Comparison of ENCODE assay signal across 13 cellular contexts in genomic region chr14:50109342-50109741, GRCh38. TPM values are rescaled to one million over a fixed set of nuclear protein-coding genes. Genes with fewer than 3 reads are reported as not detected.
DNase-seq lines count a peak whose midpoint lies in the region; ATAC-seq and TF ChIP-seq lines count a peak whose summit lies in the region.
"Had no signal": no experiment of that assay in that cellular context is flagged by ENCODE, and none has a peak within 500 bp of the region (broad histone marks: within the 10 kb centered on the region; RNA-seq: fewer than 3 reads in every experiment).

No MANE protein-coding gene starts in this region.

- no peak overlapping the region for H3K18ac ChIP-seq in mesendoderm (ENCODE audit: low read length)

- H4K5ac ChIP-seq in mesendoderm (ENCODE audit: low read length) = no peak overlapping the region

- WGBS in mesendoderm (ENCODE audit: extremely low coverage, insufficient coverage, low lambda C conversion rate) = no CpG with 5 or more reads among the region's 6 CpGs
- 68 to 74% methylated on average over 6 of the region's 6 CpGs for WGBS in lower leg skin, 2 donors

- TF ChIP-seq CTCF in cardiac fibroblast (IDR thresholded peaks at IDR 0.05; ENCODE audit: low read depth, low read length) (peak; percentile 45), lower leg skin (IDR thresholded peaks at IDR 0.05) (no peak)

- no peaks in the 10 kb centered on the region for H3K4me1 ChIP-seq in mesendoderm (ENCODE audit: control insufficient read depth, low read depth, low read length)

- peaks cover under 1% of the 10 kb centered on the region for H3K79me2 ChIP-seq in mesendoderm (ENCODE audit: control insufficient read depth, insufficient read depth, low read length)

- ATAC-seq in GM21723 (IDR thresholded peaks at IDR 0.05; ENCODE audit: unreplicated experiment) = no peak

- no peak for TF ChIP-seq POLR2A in lower leg skin (IDR thresholded peaks at IDR 0.05)

- no peak overlapping the region for H2BK5ac ChIP-seq in mesendoderm (ENCODE audit: low read length)

- peaks cover under 1% of the 10 kb centered on the region for H3K79me1 ChIP-seq in mesendoderm (ENCODE audit: low read length)

- intact Hi-C loops in lower leg skin (cut with DNase I; ENCODE audit: low total_unique reads) = loop anchor here (5.0 kb wide), 1 partner anchor 247 kb away; no protein-coding TSS in a partner anchor

- no peak overlapping the region for H3K4ac ChIP-seq in mesendoderm (ENCODE audit: low read depth, low read length)

- H2BK120ac ChIP-seq in mesendoderm (ENCODE audit: low read depth, low read length) = no peak overlapping the region

- H3K23ac ChIP-seq in mesendoderm (ENCODE audit: low read length) = no peak overlapping the region

- no peak overlapping the region for H3K9ac ChIP-seq in mesendoderm (ENCODE audit: low read length)

- H3K4me2 ChIP-seq in mesendoderm (ENCODE audit: low read length) = no peak overlapping the region

- H3K36me3 ChIP-seq in mesendoderm (ENCODE audit: control insufficient read depth, insufficient read depth, low read length) = peaks cover 2% of the 10 kb centered on the region

- H3K27ac ChIP-seq in mesendoderm (ENCODE audit: low read depth, low read length) = no peak overlapping the region
- H3K27ac ChIP-seq: upper lobe of left lung had no signal

- H2AK5ac ChIP-seq in mesendoderm (ENCODE audit: low read length) = no peak overlapping the region

- H2BK15ac ChIP-seq in mesendoderm (replicated peaks; ENCODE audit: low read depth) = no peak overlapping the region

- H3K27me3 ChIP-seq in mesendoderm (ENCODE audit: insufficient read depth, low read length, poor library complexity) = no peaks in the 10 kb centered on the region
- H3K27me3 ChIP-seq: upper lobe of left lung had no signal

- H3K4me3 ChIP-seq in cardiac fibroblast (replicated peaks in 1 of 2; ENCODE audit: low read depth in 2 of 2, low read length in 2 of 2) (no peak overlapping the region), mesendoderm (ENCODE audit: low read length) (no peak overlapping the region), lower leg skin (ENCODE audit: low read depth, poor library complexity, severe bottlenecking) (no peak overlapping the region)
- H3K4me3 ChIP-seq: upper lobe of left lung had no signal

- no peak overlapping the region for H3K56ac ChIP-seq in mesendoderm (ENCODE audit: low read length)

- DNase-seq in EH (ENCODE audit: low read depth) (peak; percentile 24), NCI-H2171 (lab: John Stamatoyannopoulos, UW) (peak; percentile 33), cardiac fibroblast (ENCODE audit: low read depth in 2 of 2) (peak; percentile 40 to 45), mesendoderm (peak; percentile 48), lower leg skin (ENCODE audit: low spot score in 2 of 2) (no peak), middle frontal gyrus (ENCODE audit: extremely low spot score, low spot score) (no peak), inferior parietal cortex (ENCODE audit: extremely low spot score) (no peak)
- DNase-seq: activated effector memory CD4-positive, alpha-beta T cell treated with anti-CD3 and anti-CD28 coated beads, Interleukin-2, amount 50 U/mL, for 16 hours; effector CD8-positive, alpha-beta T cell; immature natural killer cell; NCI-H1436; upper lobe of left lung had no signal

- no peak overlapping the region for H4K8ac ChIP-seq in mesendoderm (ENCODE audit: low read depth, low read length)

RNA-seq across cellular contexts. Expression of gene VCPKMT, which starts 7.0 kb away (rescaled TPM):
- polyA plus RNA-seq in mesendoderm (2013, experiment 1 of 2) = 10.7 TPM
- 10.7 TPM for polyA plus RNA-seq in mesendoderm (2013, experiment 2 of 2)
- 10 to 100 TPM in 1 of 4 donors, 1 to 10 TPM in 3; 3.3 to 13.0 (median 6.1) TPM for total RNA-seq in lower leg skin

Comparison
In these comparisons a context has a peak if more than half of its experiments do, and no peak if none do; other contexts are left out.
1. DNase-seq: peak in EH (single experiment), NCI-H2171 (single experiment), cardiac fibroblast (2 of 2) and mesendoderm (single experiment); none in lower leg skin (0 of 2), middle frontal gyrus (single experiment) and inferior parietal cortex (single experiment).